In genomic region chr17:59899099-59899498, GRCh38 we compare ENCODE assay signal across 1 cellular context.
TF ChIP-seq lines count a peak whose summit lies in the region.

No MANE protein-coding gene starts in this region.

TF ChIP-seq in HepG2, 621 proteins besides CTCF, POLR2A, EP300 and RAD21:
- TF ChIP-seq CC2D1A (CRISPR knock-in tag; IDR thresholded peaks at IDR 0.05) (no peak), NCOR1 (IDR thresholded peaks at IDR 0.05; ENCODE audit: borderline replicate concordance, low read length) (no peak), ZNF501 (CRISPR knock-in tag; IDR thresholded peaks at IDR 0.05) (no peak), FOXO4 (CRISPR knock-in tag; conservative IDR thresholded peaks at IDR 0.05) (0 out of 2 replicates have a peak, but pooled peaks have one; percentile 71), ZSCAN29 (CRISPR knock-in tag; conservative IDR thresholded peaks at IDR 0.05) (no peak)
TF ChIP-seq in HepG2: peak in this region for 1.
